In genomic region chrX:26651755-26652154, GRCh38 we compare ENCODE assay signal across 15 cellular contexts.
A peak's percentile ranks its signal among the peaks of the same experiment; 100 is the strongest.
DNase-seq lines count a peak whose midpoint lies in the region; ATAC-seq, FAIRE-seq and TF ChIP-seq lines count a peak whose summit lies in the region.
"Had no signal": no experiment of that assay in that cellular context is flagged by ENCODE, and none has a peak within 500 bp of the region (broad histone marks: within the 10 kb centered on the region; RNA-seq: fewer than 3 reads in every experiment).

No MANE protein-coding gene starts in this region.

- no peak overlapping the region for H3K9ac ChIP-seq in SK-N-SH
- no peak overlapping the region for H3K9ac ChIP-seq in MM.1S (ENCODE audit: low read length)
- no peak overlapping the region for H3K9ac ChIP-seq in GM12878 (ENCODE audit: control insufficient read depth, insufficient read depth, low read length)
- H3K9ac ChIP-seq in mesenchymal stem cell (ENCODE audit: low read length): no peak overlapping the region
- H3K9ac ChIP-seq: GM23248 had no signal

- DNase-seq in SK-N-SH (no peak), MM.1S (peak; percentile 8), GM12878 (ENCODE audit: low read depth, low spot score) (no peak), osteoblast (ENCODE audit: insufficient read length, low spot score, missing footprints) (no peak), mesenchymal stem cell (no peak)
- no peak for DNase-seq in natural killer cell treated with Interleukin-12 subunit alpha and Interleukin-12 subunit beta and Interleukin-15 and Interleukin-18, amount 100 ng/mL, for 72 hours (ENCODE audit: low spot score)
- no peak for DNase-seq in stimulated activated CD4-positive, alpha-beta T cell treated with anti-CD3 and anti-CD28 coated beads, Interleukin-15, amount 100 ng/mL, for 24 hours
- DNase-seq: activated CD4-positive, alpha-beta T cell treated with anti-CD3 and anti-CD28 coated beads for 4 hours; aorta; effector CD8-positive, alpha-beta T cell; GM23248; Peyer's patch; stimulated activated CD8-positive, alpha-beta memory T cell treated with anti-CD3 and anti-CD28 coated beads, Interleukin-4, amount 100 ng/mL, for 48 hours; thyroid gland had no signal

- H2BK120ac ChIP-seq in mesenchymal stem cell (ENCODE audit: low read depth, low read length): no peak overlapping the region

- H3K27me3 ChIP-seq in SK-N-SH (ENCODE audit: insufficient read depth) (no peaks in the 10 kb centered on the region), MM.1S (replicated peaks; ENCODE audit: insufficient read depth, low read length) (no peaks in the 10 kb centered on the region), GM12878 (replicated peaks in 1 of 2; ENCODE audit: control insufficient read depth in 2 of 2, insufficient read depth in 2 of 2, low read length in 1 of 2) (no peaks in the 10 kb centered on the region), osteoblast (ENCODE audit: insufficient read depth, low read length) (no peaks in the 10 kb centered on the region), mesenchymal stem cell (ENCODE audit: control insufficient read depth in 1 of 2, insufficient read depth in 1 of 2, low read length in 2 of 2) (no peaks in the 10 kb centered on the region)
- H3K27me3 ChIP-seq: Peyer's patch, thyroid gland had no signal

- no peak overlapping the region for H2AK5ac ChIP-seq in mesenchymal stem cell (ENCODE audit: low read length, severe bottlenecking)

- no peak overlapping the region for H3K4ac ChIP-seq in mesenchymal stem cell (ENCODE audit: low read depth in 1 of 2, low read length in 2 of 2)

- H3K9me2 ChIP-seq in SK-N-SH (no peaks in the 10 kb centered on the region), MM.1S (replicated peaks; ENCODE audit: insufficient read depth, low read length) (no peaks in the 10 kb centered on the region)

- H2BK12ac ChIP-seq in mesenchymal stem cell (ENCODE audit: low read length in 2 of 2): no peak overlapping the region

- no peak overlapping the region for H3K27ac Mint-ChIP-seq in natural killer cell treated with Interleukin-12 subunit alpha and Interleukin-12 subunit beta and Interleukin-15 and Interleukin-18, amount 100 ng/mL, for 72 hours

- SMC1A ChIA-PET in GM12878 (lab: Charles Lee; ENCODE audit: uncharacterized antibody, unreplicated experiment): interaction anchor here (0.6 to 1.8 kb wide), 3 partner anchors 9 to 739 kb away, joined by 3 to 6 read pairs (median 4); no protein-coding TSS in a partner anchor

- no peaks in the 10 kb centered on the region for H3F3A ChIP-seq in SK-N-SH (replicated peaks; ENCODE audit: insufficient read depth)
- H3F3A ChIP-seq in MM.1S (ENCODE audit: insufficient read depth, low read length): no peaks in the 10 kb centered on the region

- RAD21 ChIA-PET in GM12878 (lab: Charles Lee; ENCODE audit: unreplicated experiment): interaction anchor here (0.7 to 1.5 kb wide), 5 partner anchors 533 to 968 kb away, joined by 3 to 4 read pairs (median 4); no protein-coding TSS in a partner anchor

- no peak overlapping the region for H3K4me3 ChIP-seq in SK-N-SH (ENCODE audit: low read depth in 2 of 2, low read length in 1 of 2)
- no peak overlapping the region for H3K4me3 ChIP-seq in MM.1S (ENCODE audit: low read length)
- no peak overlapping the region for H3K4me3 ChIP-seq in GM12878
- no peak overlapping the region for H3K4me3 ChIP-seq in osteoblast (ENCODE audit: insufficient read depth, low read length)
- no peak overlapping the region for H3K4me3 ChIP-seq in mesenchymal stem cell (ENCODE audit: insufficient read depth in 1 of 2, low read depth in 1 of 2, low read length in 2 of 2)
- H3K4me3 ChIP-seq: GM23248, Peyer's patch, thyroid gland had no signal

- H4K20me1 ChIP-seq in SK-N-SH (ENCODE audit: insufficient read depth) (no peaks in the 10 kb centered on the region), MM.1S (ENCODE audit: insufficient read depth, low read length) (no peaks in the 10 kb centered on the region), GM12878 (ENCODE audit: control insufficient read depth, insufficient read depth) (no peaks in the 10 kb centered on the region), osteoblast (ENCODE audit: insufficient read depth, low read length) (no peaks in the 10 kb centered on the region)

- no peak overlapping the region for H3K23ac ChIP-seq in mesenchymal stem cell (ENCODE audit: low read length in 2 of 2)

- H4K91ac ChIP-seq in mesenchymal stem cell (ENCODE audit: low read length): no peak overlapping the region

- no peaks in the 10 kb centered on the region for H3K4me1 Mint-ChIP-seq in natural killer cell treated with Interleukin-12 subunit alpha and Interleukin-12 subunit beta and Interleukin-15 and Interleukin-18, amount 100 ng/mL, for 72 hours (ENCODE audit: low read depth in 2 of 2)

- no peak for FAIRE-seq in GM12878 (lab: Jason Lieb, UNC)

- TF ChIP-seq CTCF in SK-N-SH (IDR thresholded peaks at IDR 0.05) (peak; percentile 47), MM.1S (IDR thresholded peaks at IDR 0.05; ENCODE audit: low read length) (peak; percentile 48), GM12878 (IDR thresholded peaks at IDR 0.05 in 2 of 3, conservative IDR thresholded peaks at IDR 0.05 in 1 of 3; ENCODE audit: control insufficient read depth in 2 of 3, extremely low read depth in 1 of 3, insufficient read depth in 1 of 3, low read depth in 3 of 3, low read length in 3 of 3) (peak in 2 of 3 experiments; percentile 33 to 36; a peak in 3 of 6 replicates), osteoblast (IDR thresholded peaks at IDR 0.05; ENCODE audit: extremely low read depth, low read depth, low read length) (peak; percentile 8)

- in situ Hi-C loops in GM12878 (cut with MboI): loop anchor here (5.0 kb wide), 1 partner anchor 531 kb away; no protein-coding TSS in a partner anchor

- intact Hi-C loops in GM12878 (cut with micrococcal nuclease; ENCODE audit: unreplicated experiment): loop anchor here (2.0 to 5.0 kb wide), 3 partner anchors 267 to 746 kb away; no protein-coding TSS in a partner anchor

- TF ChIP-seq EP300 in SK-N-SH (IDR thresholded peaks at IDR 0.05; ENCODE audit: borderline replicate concordance in 1 of 2, low read depth in 1 of 2, low read length in 1 of 2) (no peak), GM12878 (IDR thresholded peaks at IDR 0.05; ENCODE audit: borderline replicate concordance in 1 of 2, control insufficient read depth in 1 of 2, low read depth in 2 of 2, low read length in 2 of 2) (no peak)

- no TSS peak for BruUV-seq in GM12878 (replicated peaks; lab: Mats Ljungman, UMichigan)

- H3K4me3 Mint-ChIP-seq in natural killer cell treated with Interleukin-12 subunit alpha and Interleukin-12 subunit beta and Interleukin-15 and Interleukin-18, amount 100 ng/mL, for 72 hours: no peak overlapping the region

- H3K79me1 ChIP-seq in mesenchymal stem cell (replicated peaks; ENCODE audit: low read length, poor library complexity, severe bottlenecking): no peaks in the 10 kb centered on the region

- H3K9me3 Mint-ChIP-seq in natural killer cell treated with Interleukin-12 subunit alpha and Interleukin-12 subunit beta and Interleukin-15 and Interleukin-18, amount 100 ng/mL, for 72 hours: no peaks in the 10 kb centered on the region

- ATAC-seq in SK-N-SH treated with all-trans-retinoic acid at 6 μM for 48 hours (no peak), GM12878 (no peak)
- no peak for ATAC-seq in natural killer cell treated with Interleukin-12 subunit alpha and Interleukin-12 subunit beta and Interleukin-15 and Interleukin-18, amount 100 ng/mL, for 72 hours

- H3K27ac ChIP-seq in SK-N-SH (ENCODE audit: low read depth in 2 of 2, low read length in 1 of 2) (no peak overlapping the region), MM.1S (ENCODE audit: low read length) (no peak overlapping the region), GM12878 (ENCODE audit: control insufficient read depth, insufficient read depth) (no peak overlapping the region), osteoblast (ENCODE audit: low read depth, low read length) (no peak overlapping the region), mesenchymal stem cell (ENCODE audit: low read length, poor library complexity, severe bottlenecking) (no peak overlapping the region)
- H3K27ac ChIP-seq: GM23248, Peyer's patch, thyroid gland had no signal

- H3K79me2 ChIP-seq in SK-N-SH (ENCODE audit: insufficient read depth) (no peaks in the 10 kb centered on the region), MM.1S (ENCODE audit: low read length) (no peaks in the 10 kb centered on the region), GM12878 (ENCODE audit: control insufficient read depth, insufficient read depth, low read length) (no peaks in the 10 kb centered on the region), osteoblast (ENCODE audit: insufficient read depth, low read length) (no peaks in the 10 kb centered on the region)

- no peak overlapping the region for H2BK5ac ChIP-seq in mesenchymal stem cell (ENCODE audit: low read depth, low read length, poor library complexity, severe bottlenecking)

- CTCF ChIA-PET in SK-N-SH (lab: Yijun Ruan, JAX) (interaction anchor here (0.6 to 1.9 kb wide), 3 partner anchors 16 to 227 kb away, joined by 3 to 5 read pairs (median 3); no protein-coding TSS in a partner anchor), GM12878 (lab: Yijun Ruan, JAX) (interaction anchor here (0.6 to 4.0 kb wide), 17 partner anchors 8 to 1875 kb away, joined by 3 to 33 read pairs (median 4); no protein-coding TSS in a partner anchor)

- POLR2A ChIA-PET in SK-N-SH (lab: Yijun Ruan, JAX) (no interaction called here), GM12878 (lab: Charles Lee) (no interaction called here)

- H3K4me2 ChIP-seq in SK-N-SH (no peak overlapping the region), MM.1S (ENCODE audit: low read depth, low read length) (no peak overlapping the region), GM12878 (ENCODE audit: control insufficient read depth, insufficient read depth) (no peak overlapping the region), osteoblast (ENCODE audit: insufficient read depth, low read length) (no peak overlapping the region), mesenchymal stem cell (ENCODE audit: low read length, poor library complexity, severe bottlenecking) (no peak overlapping the region)

- H3K27me3 Mint-ChIP-seq in natural killer cell treated with Interleukin-12 subunit alpha and Interleukin-12 subunit beta and Interleukin-15 and Interleukin-18, amount 100 ng/mL, for 72 hours: no peaks in the 10 kb centered on the region

- H3K36me3 Mint-ChIP-seq in natural killer cell treated with Interleukin-12 subunit alpha and Interleukin-12 subunit beta and Interleukin-15 and Interleukin-18, amount 100 ng/mL, for 72 hours: no peaks in the 10 kb centered on the region

- no peaks in the 10 kb centered on the region for H3K9me3 ChIP-seq in SK-N-SH
- no peaks in the 10 kb centered on the region for H3K9me3 ChIP-seq in MM.1S (replicated peaks; ENCODE audit: insufficient read depth, low read length)
- H3K9me3 ChIP-seq in GM12878 (replicated peaks; ENCODE audit: control insufficient read depth, insufficient read depth, low read length): no peaks in the 10 kb centered on the region; the same call in 2 of the 3 replicates
- peaks cover 4% of the 10 kb centered on the region for H3K9me3 ChIP-seq in osteoblast (ENCODE audit: low read depth, low read length)
- peaks cover 22% of the 10 kb centered on the region for H3K9me3 ChIP-seq in mesenchymal stem cell (ENCODE audit: control insufficient read depth, low read length)
- H3K9me3 ChIP-seq: Peyer's patch, thyroid gland had no signal

- H3K36me3 ChIP-seq in SK-N-SH (replicated peaks in 1 of 2; ENCODE audit: control insufficient read depth in 1 of 2, insufficient read depth in 2 of 2, low read length in 1 of 2): no peaks in the 10 kb centered on the region
- no peaks in the 10 kb centered on the region for H3K36me3 ChIP-seq in MM.1S (replicated peaks; ENCODE audit: insufficient read depth, low read length)
- H3K36me3 ChIP-seq in GM12878 (ENCODE audit: control insufficient read depth in 2 of 2, insufficient read depth in 2 of 2, low read length in 1 of 2): no peaks in the 10 kb centered on the region
- H3K36me3 ChIP-seq in osteoblast (ENCODE audit: insufficient read depth, low read length): no peaks in the 10 kb centered on the region
- H3K36me3 ChIP-seq in mesenchymal stem cell (ENCODE audit: control insufficient read depth in 1 of 2, insufficient read depth in 2 of 2, low read depth in 1 of 2, low read length in 2 of 2): no peaks in the 10 kb centered on the region
- H3K36me3 ChIP-seq: Peyer's patch, thyroid gland had no signal

- H2BK15ac ChIP-seq in mesenchymal stem cell (ENCODE audit: low read depth, poor library complexity, severe bottlenecking): no peak overlapping the region

- H2AFZ ChIP-seq in SK-N-SH (ENCODE audit: low read depth) (no peak overlapping the region), MM.1S (ENCODE audit: low read length) (no peak overlapping the region), GM12878 (ENCODE audit: control insufficient read depth, low read depth, low read length) (no peak overlapping the region), osteoblast (ENCODE audit: low read length) (no peak overlapping the region), mesenchymal stem cell (ENCODE audit: low read depth, low read length) (no peak overlapping the region)
- H2AFZ ChIP-seq: GM23248 had no signal

- no peaks in the 10 kb centered on the region for H3K4me1 ChIP-seq in SK-N-SH (ENCODE audit: control insufficient read depth in 1 of 2, insufficient read depth in 2 of 2, low read depth in 1 of 2, low read length in 1 of 2)
- H3K4me1 ChIP-seq in MM.1S (ENCODE audit: low read length): no peaks in the 10 kb centered on the region
- no peaks in the 10 kb centered on the region for H3K4me1 ChIP-seq in GM12878 (ENCODE audit: control insufficient read depth, insufficient read depth, low read length)
- no peaks in the 10 kb centered on the region for H3K4me1 ChIP-seq in osteoblast (ENCODE audit: insufficient read depth, low read length)
- H3K4me1 ChIP-seq in mesenchymal stem cell (ENCODE audit: control insufficient read depth, insufficient read depth, low read depth, low read length): no peaks in the 10 kb centered on the region
- H3K4me1 ChIP-seq: Peyer's patch, thyroid gland had no signal

- no peak for TF ChIP-seq POLR2A in GM12878 (IDR thresholded peaks at IDR 0.05; ENCODE audit: low read depth, low read length)

- no peak overlapping the region for H4K8ac ChIP-seq in mesenchymal stem cell (ENCODE audit: low read length)

- TF ChIP-seq RAD21 in SK-N-SH (IDR thresholded peaks at IDR 0.05; ENCODE audit: low read length) (peak; percentile 18; the same call in 1 of the 2 replicates), GM12878 (IDR thresholded peaks at IDR 0.05; ENCODE audit: insufficient read depth, low read depth, low read length) (peak; percentile 24; the same call in 1 of the 2 replicates)

- no peak overlapping the region for H3K14ac ChIP-seq in mesenchymal stem cell (ENCODE audit: low read length in 2 of 2)

- no peak overlapping the region for H3K18ac ChIP-seq in mesenchymal stem cell (ENCODE audit: low read depth in 1 of 2, low read length in 2 of 2)

Comparison
In these comparisons a context has a peak if more than half of its experiments do, and no peak if none do; other contexts are left out.
1. Of the 26 proteins assayed by ChIP-seq in both GM12878 and SK-N-SH: peak only in GM12878: none; only in SK-N-SH: none; in both: CTCF and RAD21; in neither: 24.